Comparison of ENCODE assay signal across 1 cellular context in genomic region chr1:85372683-85373446, GRCh38.
A peak's percentile ranks its signal among the peaks of the same experiment; 100 is the strongest.
TF ChIP-seq lines count a peak whose summit lies in the region.

No MANE protein-coding gene starts in this region.

TF ChIP-seq in SK-N-SH, 30 proteins besides CTCF, POLR2A, EP300 and RAD21 (continued from another document):
- TF ChIP-seq ZBTB33 (IDR thresholded peaks at IDR 0.05; ENCODE audit: borderline replicate concordance, low read depth), result no peak
- no peak for TF ChIP-seq FOXJ3 (CRISPR knock-in tag; IDR thresholded peaks at IDR 0.05)
- peak; percentile 76 for TF ChIP-seq POLR2AphosphoS5 (IDR thresholded peaks at IDR 0.05; ENCODE audit: low read depth, low read length)
- TF ChIP-seq CHD2 (IDR thresholded peaks at IDR 0.05; ENCODE audit: low read length, partially characterized antibody), result no peak
- TF ChIP-seq, protein P1, sequence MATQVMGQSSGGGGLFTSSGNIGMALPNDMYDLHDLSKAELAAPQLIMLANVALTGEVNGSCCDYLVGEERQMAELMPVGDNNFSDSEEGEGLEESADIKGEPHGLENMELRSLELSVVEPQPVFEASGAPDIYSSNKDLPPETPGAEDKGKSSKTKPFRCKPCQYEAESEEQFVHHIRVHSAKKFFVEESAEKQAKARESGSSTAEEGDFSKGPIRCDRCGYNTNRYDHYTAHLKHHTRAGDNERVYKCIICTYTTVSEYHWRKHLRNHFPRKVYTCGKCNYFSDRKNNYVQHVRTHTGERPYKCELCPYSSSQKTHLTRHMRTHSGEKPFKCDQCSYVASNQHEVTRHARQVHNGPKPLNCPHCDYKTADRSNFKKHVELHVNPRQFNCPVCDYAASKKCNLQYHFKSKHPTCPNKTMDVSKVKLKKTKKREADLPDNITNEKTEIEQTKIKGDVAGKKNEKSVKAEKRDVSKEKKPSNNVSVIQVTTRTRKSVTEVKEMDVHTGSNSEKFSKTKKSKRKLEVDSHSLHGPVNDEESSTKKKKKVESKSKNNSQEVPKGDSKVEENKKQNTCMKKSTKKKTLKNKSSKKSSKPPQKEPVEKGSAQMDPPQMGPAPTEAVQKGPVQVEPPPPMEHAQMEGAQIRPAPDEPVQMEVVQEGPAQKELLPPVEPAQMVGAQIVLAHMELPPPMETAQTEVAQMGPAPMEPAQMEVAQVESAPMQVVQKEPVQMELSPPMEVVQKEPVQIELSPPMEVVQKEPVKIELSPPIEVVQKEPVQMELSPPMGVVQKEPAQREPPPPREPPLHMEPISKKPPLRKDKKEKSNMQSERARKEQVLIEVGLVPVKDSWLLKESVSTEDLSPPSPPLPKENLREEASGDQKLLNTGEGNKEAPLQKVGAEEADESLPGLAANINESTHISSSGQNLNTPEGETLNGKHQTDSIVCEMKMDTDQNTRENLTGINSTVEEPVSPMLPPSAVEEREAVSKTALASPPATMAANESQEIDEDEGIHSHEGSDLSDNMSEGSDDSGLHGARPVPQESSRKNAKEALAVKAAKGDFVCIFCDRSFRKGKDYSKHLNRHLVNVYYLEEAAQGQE (IDR thresholded peaks at IDR 0.05; ENCODE audit: low read depth, low read length), result 0 out of 2 replicates have a peak, but pooled peaks have one; percentile 23
- no peak for TF ChIP-seq RXRA (IDR thresholded peaks at IDR 0.05; ENCODE audit: borderline replicate concordance, low read depth)
- TF ChIP-seq ELF1 (IDR thresholded peaks at IDR 0.05), result no peak
